ENCODE assay signal across 8 cellular contexts in the genomic region with DNA sequence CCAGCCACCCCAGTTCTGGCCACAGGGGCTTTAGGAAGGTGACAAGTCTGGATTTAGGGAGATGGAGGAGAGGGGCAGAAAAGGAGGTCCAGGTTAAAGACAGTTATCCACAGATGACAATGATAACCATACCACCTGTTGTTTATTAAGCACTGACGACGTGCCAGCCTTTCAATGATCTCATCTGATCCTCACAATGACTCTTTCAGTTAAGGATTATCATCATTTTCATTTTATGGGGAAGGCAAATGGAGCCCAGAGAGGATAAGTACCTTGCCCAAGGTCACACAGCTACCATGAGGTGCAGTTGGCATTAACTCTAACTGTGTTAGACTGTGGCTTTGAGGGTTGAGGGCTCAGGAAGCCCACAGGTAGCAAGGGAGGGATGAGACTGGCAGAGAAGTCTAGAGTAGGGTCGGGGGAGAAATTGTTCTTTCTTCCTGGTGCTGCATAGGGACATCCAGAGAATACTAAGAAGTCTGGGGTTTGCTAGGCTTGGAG. TPM values are rescaled to one million over a fixed set of nuclear protein-coding genes. Genes with fewer than 3 reads are reported as not detected.
DNase-seq lines count a peak whose midpoint lies in the region; ATAC-seq, FAIRE-seq and TF ChIP-seq lines count a peak whose summit lies in the region.

No MANE protein-coding gene starts in this region.

- H3K9ac ChIP-seq in endothelial cell of umbilical vein (replicated peaks; ENCODE audit: extremely low read depth, insufficient read depth, low read length): peak overlapping the region; percentile 52

- TF ChIP-seq CTCF in endothelial cell of umbilical vein (IDR thresholded peaks at IDR 0.05; ENCODE audit: extremely low read depth in 1 of 2, insufficient read depth in 1 of 2, low read depth in 1 of 2, low read length in 2 of 2) (no peak), prostate gland (IDR thresholded peaks at IDR 0.05) (no peak)

- POLR2A ChIA-PET in endothelial cell of umbilical vein (lab: Charles Lee): interaction anchor here (0.5 to 1.6 kb wide), 6 partner anchors 11 to 38 kb away, joined by 3 to 11 read pairs (median 4); no protein-coding TSS in a partner anchor

- dilution Hi-C loops in endothelial cell of umbilical vein (cut with MboI; ENCODE audit: extremely low pct_ligation_motif_present, low sequenced_read_pairs): no loop called here

- DNase-seq in EH (ENCODE audit: low read depth) (peak; percentile 41), RPMI7951 (ENCODE audit: low read depth) (peak; percentile 47), endothelial cell of umbilical vein (ENCODE audit: low read depth, low spot score) (no peak), prostate gland (ENCODE audit: low spot score) (no peak), NCI-H748 (lab: John Stamatoyannopoulos, UW; ENCODE audit: unreplicated experiment) (no peak), nucleus accumbens (lab: John Stamatoyannopoulos, UW) (no peak)

- no peaks in the 10 kb centered on the region for H3K79me2 ChIP-seq in endothelial cell of umbilical vein (ENCODE audit: control insufficient read depth, insufficient read depth, low read length)

- peaks cover 17% of the 10 kb centered on the region for H3K4me1 ChIP-seq in endothelial cell of umbilical vein (ENCODE audit: control insufficient read depth, extremely low read depth, insufficient read depth, low read length)
- no peaks in the 10 kb centered on the region for H3K4me1 ChIP-seq in prostate gland (replicated peaks)

- no peaks in the 10 kb centered on the region for H3K9me3 ChIP-seq in endothelial cell of umbilical vein (replicated peaks; ENCODE audit: control insufficient read depth, insufficient read depth, low read length)
- H3K9me3 ChIP-seq in prostate gland: no peaks in the 10 kb centered on the region

- no peaks in the 10 kb centered on the region for H3K36me3 ChIP-seq in endothelial cell of umbilical vein (ENCODE audit: control insufficient read depth in 2 of 2, extremely low read depth in 1 of 2, insufficient read depth in 2 of 2, low read length in 2 of 2)
- no peaks in the 10 kb centered on the region for H3K36me3 ChIP-seq in prostate gland

- H3K4me2 ChIP-seq in endothelial cell of umbilical vein (ENCODE audit: insufficient read depth, low read length): no peak overlapping the region

- no peaks in the 10 kb centered on the region for H3K9me1 ChIP-seq in endothelial cell of umbilical vein (replicated peaks; ENCODE audit: control insufficient read depth, extremely low read depth, insufficient read depth, low read length)

- TF ChIP-seq POLR2A in endothelial cell of umbilical vein (IDR thresholded peaks at IDR 0.05; ENCODE audit: low read depth, low read length) (no peak), prostate gland (IDR thresholded peaks at IDR 0.05) (no peak)

- CTCF ChIA-PET in endothelial cell of umbilical vein (lab: Charles Lee): interaction anchor here (0.6 to 3.6 kb wide), 11 partner anchors 8 to 464 kb away, joined by 3 to 19 read pairs (median 4); a partner anchor contains a TSS

- BruUV-seq in endothelial cell of umbilical vein (replicated peaks; lab: Mats Ljungman, UMichigan): TSS peak; percentile 95

- peak overlapping the region; percentile 32 for H2AFZ ChIP-seq in endothelial cell of umbilical vein (ENCODE audit: low read depth, low read length)

- FAIRE-seq in endothelial cell of umbilical vein (lab: Jason Lieb, UNC): no peak

- intact Hi-C loops in endothelial cell of umbilical vein (cut with micrococcal nuclease): loop anchor here (1.0 to 2.0 kb wide), 8 partner anchors 23 to 278 kb away; a partner anchor contains a TSS
- intact Hi-C loops in prostate gland (cut with DNase I): no loop called here

- no peaks in the 10 kb centered on the region for H4K20me1 ChIP-seq in endothelial cell of umbilical vein (replicated peaks; ENCODE audit: control insufficient read depth, extremely low read depth, insufficient read depth, low read length)

- no peaks in the 10 kb centered on the region for H3K27me3 ChIP-seq in endothelial cell of umbilical vein (ENCODE audit: control insufficient read depth in 2 of 2, insufficient read depth in 2 of 2, low read length in 2 of 2)
- no peaks in the 10 kb centered on the region for H3K27me3 ChIP-seq in prostate gland (replicated peaks; ENCODE audit: insufficient read depth)

- ATAC-seq in HG03196 (IDR thresholded peaks at IDR 0.05; ENCODE audit: unreplicated experiment): no peak
- no peak for ATAC-seq in HG02884 (IDR thresholded peaks at IDR 0.05; ENCODE audit: unreplicated experiment)

- H3K4me3 ChIP-seq in endothelial cell of umbilical vein (replicated peaks in 1 of 3; ENCODE audit: insufficient read depth in 1 of 3, low read depth in 1 of 3, low read length in 3 of 3): no peak overlapping the region
- no peak overlapping the region for H3K4me3 ChIP-seq in prostate gland

- WGBS in prostate gland: 74% methylated on average over 3 of the region's 3 CpGs

- H3K27ac ChIP-seq in endothelial cell of umbilical vein (ENCODE audit: insufficient read depth, low read depth, low read length) (peak overlapping the region; percentile 82), prostate gland (peak overlapping the region; percentile 31 to 42)

TF ChIP-seq in endothelial cell of umbilical vein, 7 proteins besides CTCF, POLR2A, EP300 and RAD21:
- TF ChIP-seq GATA2 (IDR thresholded peaks at IDR 0.05; ENCODE audit: insufficient read depth, insufficient read length, low read depth, low read length) (no peak), POLR2AphosphoS5 (IDR thresholded peaks at IDR 0.05; ENCODE audit: insufficient read depth, low read depth, low read length) (no peak), EZH2 (IDR thresholded peaks at IDR 0.05; ENCODE audit: borderline replicate concordance, low read depth, low read length, severe bottlenecking) (no peak), JUN (IDR thresholded peaks at IDR 0.05; ENCODE audit: borderline replicate concordance, insufficient read depth, insufficient read length, low read depth) (no peak), MYC (IDR thresholded peaks at IDR 0.05; ENCODE audit: low read depth, low read length) (no peak), FOS (IDR thresholded peaks at IDR 0.05; ENCODE audit: borderline replicate concordance, insufficient read depth, low read length) (no peak)
- TF ChIP-seq, protein P1, sequence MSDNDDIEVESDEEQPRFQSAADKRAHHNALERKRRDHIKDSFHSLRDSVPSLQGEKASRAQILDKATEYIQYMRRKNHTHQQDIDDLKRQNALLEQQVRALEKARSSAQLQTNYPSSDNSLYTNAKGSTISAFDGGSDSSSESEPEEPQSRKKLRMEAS (IDR thresholded peaks at IDR 0.05; ENCODE audit: insufficient read depth, insufficient read length): no peak

RNA-seq across cellular contexts. Expression of a gene that starts 21.5 kb away (rescaled TPM):
- total RNA-seq in RPMI7951 (2014; rRNA removed; shearing (Covaris generic)): 8.3 and 10.7 TPM in 2 replicates
- total RNA-seq in endothelial cell of umbilical vein (19.2 and 31.1 TPM in 2 replicates), prostate gland (10 to 100 TPM; 63.4 to 87.1 TPM)
- polyA plus RNA-seq in endothelial cell of umbilical vein: 11.6 and 12.0 TPM in 2 replicates
- 8.5 and 10.9 TPM in 2 replicates for polyA plus RNA-seq in endothelial cell of umbilical vein (2011; cell fraction: cytosol; rRNA removed)
- polyA plus RNA-seq in endothelial cell of umbilical vein (2011; cell fraction: nucleus; rRNA removed): 14.2 and 14.8 TPM in 2 replicates
- polyA plus RNA-seq in endothelial cell of umbilical vein (2012): 10.5 and 12.9 TPM in 2 replicates
- 20.0 and 23.9 TPM in 2 replicates for polyA minus RNA-seq in endothelial cell of umbilical vein
- polyA minus RNA-seq in endothelial cell of umbilical vein (2011; cell fraction: cytosol; rRNA and poly(A)+ RNA removed): 43.5 TPM
- polyA minus RNA-seq in endothelial cell of umbilical vein (2011; cell fraction: nucleus; rRNA and poly(A)+ RNA removed): 8.1 and 14.9 TPM in 2 replicates

Comparison
In these comparisons a context has a peak if more than half of its experiments do, and no peak if none do; other contexts are left out.
1. DNase-seq: peak in EH (single experiment) and RPMI7951 (single experiment); none in endothelial cell of umbilical vein (single experiment), prostate gland (single experiment), NCI-H748 (single experiment) and nucleus accumbens (0 of 56).